Comparison of ENCODE assay signal across 23 cellular contexts in the genomic region with DNA sequence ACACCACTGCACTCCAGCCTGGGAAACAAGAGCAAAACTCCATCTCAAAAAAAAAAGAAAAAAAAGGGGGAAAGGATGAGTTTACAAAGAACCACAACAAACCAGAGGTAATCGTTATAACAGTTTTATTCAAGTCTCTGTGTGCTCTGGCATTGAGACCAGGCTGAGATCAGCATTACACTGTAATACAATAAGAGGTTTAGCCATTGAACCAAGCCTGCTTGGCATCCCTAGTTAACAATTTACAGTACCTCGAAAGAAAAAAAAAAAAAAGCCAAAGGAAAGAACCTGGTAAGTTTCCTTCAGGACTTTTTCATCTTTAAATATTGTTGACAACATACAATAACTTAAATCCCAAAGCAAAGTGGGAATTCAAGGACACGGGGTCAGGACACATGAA.
A peak's percentile ranks its signal among the peaks of the same experiment; 100 is the strongest.
DNase-seq lines count a peak whose midpoint lies in the region; ATAC-seq and TF ChIP-seq lines count a peak whose summit lies in the region.
"Had no signal": no experiment of that assay in that cellular context is flagged by ENCODE, and none has a peak within 500 bp of the region (broad histone marks: within the 10 kb centered on the region; RNA-seq: fewer than 3 reads in every experiment).

No MANE protein-coding gene starts in this region.

- POLR2A ChIA-PET in HEK293T (lab: Yijun Ruan, JAX): no interaction called here

- H3K27me3 Mint-ChIP-seq in progenitor cell of endocrine pancreas: no peaks in the 10 kb centered on the region

- H3K9me3 Mint-ChIP-seq in progenitor cell of endocrine pancreas (ENCODE audit: low read depth): no peaks in the 10 kb centered on the region
- H3K9me3 Mint-ChIP-seq: CD4-positive, CD25-positive, alpha-beta regulatory T cell; GM23338; H9; HFFc6 had no signal

- H3K36me3 Mint-ChIP-seq in progenitor cell of endocrine pancreas (ENCODE audit: insufficient read depth): peaks cover 2% of the 10 kb centered on the region
- H3K36me3 Mint-ChIP-seq: CD4-positive, CD25-positive, alpha-beta regulatory T cell had no signal

- peaks cover 1% of the 10 kb centered on the region for H3K4me1 Mint-ChIP-seq in progenitor cell of endocrine pancreas (ENCODE audit: low read depth)
- H3K4me1 Mint-ChIP-seq: CD4-positive, CD25-positive, alpha-beta regulatory T cell had no signal

- CTCF ChIA-PET in HEK293T (lab: Yijun Ruan, JAX): no interaction called here

- ATAC-seq in HG03457 (IDR thresholded peaks at IDR 0.05; ENCODE audit: unreplicated experiment): no peak
- no peak for ATAC-seq in GM21515 (IDR thresholded peaks at IDR 0.05; ENCODE audit: unreplicated experiment)
- ATAC-seq: GM23338, Right ventricle myocardium inferior, SK-N-SH treated with all-trans-retinoic acid at 6 μM for 48 hours had no signal

- peak overlapping the region; percentile 78 for H3K27ac Mint-ChIP-seq in progenitor cell of endocrine pancreas
- H3K27ac Mint-ChIP-seq: GM23338, HFFc6 had no signal

- DNase-seq in NCI-H82 (lab: John Stamatoyannopoulos, UW): peak; percentile 47
- DNase-seq in NCI-H82 treated with DMSO at 0.1 percent for 48 hours (lab: John Stamatoyannopoulos, UW; ENCODE audit: unreplicated experiment): no peak
- peak; percentile 43 for DNase-seq in kidney glomerular epithelial cell (lab: John Stamatoyannopoulos, UW)
- no peak for DNase-seq in progenitor cell of endocrine pancreas (ENCODE audit: low spot score, unreplicated experiment)
- no peak for DNase-seq in NCI-H1694 (lab: John Stamatoyannopoulos, UW)
- no peak for DNase-seq in HEK293T (ENCODE audit: extremely low spot score)
- DNase-seq: CD4-positive, CD25-positive, alpha-beta regulatory T cell; H9; HFFc6; NCI-H1092; NCI-H1417 treated with DMSO at 0.1 percent for 48 hours; NCI-H187; NCI-H2171 treated with DMSO at 0.1 percent for 48 hours; NCI-H345; NCI-H510A treated with DMSO at 0.1 percent for 48 hours; NK-92 treated with Interleukin-12 subunit alpha and Interleukin-12 subunit beta, amount 100 ng/mL, for 24 hours; PC-3; SJCRH30 had no signal

- TF ChIP-seq CTCF in progenitor cell of endocrine pancreas (IDR thresholded peaks at IDR 0.05; ENCODE audit: unreplicated experiment): no peak

- no peak overlapping the region for H3K4me3 Mint-ChIP-seq in progenitor cell of endocrine pancreas (ENCODE audit: low read depth)
- H3K4me3 Mint-ChIP-seq: CD4-positive, CD25-positive, alpha-beta regulatory T cell; GM23338; HFFc6 had no signal

TF ChIP-seq in HEK293T, 16 proteins besides CTCF, POLR2A, EP300 and RAD21:
- TF ChIP-seq FOXK2 (IDR thresholded peaks at IDR 0.05): no peak
- no peak for TF ChIP-seq SP1 (IDR thresholded peaks at IDR 0.05)
- TF ChIP-seq LEF1 (IDR thresholded peaks at IDR 0.05; ENCODE audit: borderline replicate concordance): no peak
- no peak for TF ChIP-seq PKNOX1 (IDR thresholded peaks at IDR 0.05)
- TF ChIP-seq L3MBTL2 (conservative IDR thresholded peaks at IDR 0.05): no peak
- no peak for TF ChIP-seq FOXM1 (IDR thresholded peaks at IDR 0.05; ENCODE audit: borderline replicate concordance)
- TF ChIP-seq FOXA1 (IDR thresholded peaks at IDR 0.05): no peak
- TF ChIP-seq ARNT (IDR thresholded peaks at IDR 0.05): no peak
- no peak for TF ChIP-seq CTBP1 (IDR thresholded peaks at IDR 0.05; ENCODE audit: borderline replicate concordance)
- TF ChIP-seq ELF4 (IDR thresholded peaks at IDR 0.05): no peak
- TF ChIP-seq BHLHE40 (IDR thresholded peaks at IDR 0.05; ENCODE audit: borderline replicate concordance): no peak
- no peak for TF ChIP-seq ZNF384 (IDR thresholded peaks at IDR 0.05)

Comparison
In these comparisons a context has a peak if more than half of its experiments do, and no peak if none do; other contexts are left out.
1. DNase-seq: peak in NCI-H82 (single experiment) and kidney glomerular epithelial cell (single experiment); none in NCI-H82 treated with DMSO at 0.1 percent for 48 hours (single experiment), progenitor cell of endocrine pancreas (single experiment), NCI-H1694 (single experiment) and HEK293T (single experiment).